Comparison of ENCODE assay signal across 8 cellular contexts in genomic region chr19:5130371-5131030, GRCh38.
A peak's percentile ranks its signal among the peaks of the same experiment; 100 is the strongest.
DNase-seq lines count a peak whose midpoint lies in the region; ATAC-seq and TF ChIP-seq lines count a peak whose summit lies in the region.

No MANE protein-coding gene starts in this region.

- DNase-seq in activated effector memory CD4-positive, alpha-beta T cell treated with Interleukin-2 at 50 U/mL for 16 hours, result peak; percentile 9
- peak; percentile 21 to 49 for DNase-seq in stimulated activated CD4-positive, alpha-beta T cell treated with anti-CD3 and anti-CD28 coated beads, Interleukin-4, amount 100 ng/mL, for 4 hours
- DNase-seq in HCEC 1CT, result no peak
- no peak for DNase-seq in NCI-H1436 (lab: John Stamatoyannopoulos, UW)
- no peak for DNase-seq in left lung
- no peak for DNase-seq in Right ventricle myocardium superior

- no peak overlapping the region for H3K4me3 ChIP-seq in left lung

- no peaks in the 10 kb centered on the region for H3K27me3 ChIP-seq in left lung

- peaks cover 0 to 19% of the 10 kb centered on the region in 2 donors for H3K4me1 ChIP-seq in left lung

- no peak for TF ChIP-seq CTCF in left lung (IDR thresholded peaks at IDR 0.05)

- ATAC-seq in GM19452 (IDR thresholded peaks at IDR 0.05; ENCODE audit: unreplicated experiment), result peak; percentile 49
- ATAC-seq in HG03565 (IDR thresholded peaks at IDR 0.05; ENCODE audit: unreplicated experiment), result peak; percentile 45
- ATAC-seq in left lung, result no peak
- ATAC-seq in Right ventricle myocardium superior (ENCODE audit: poor library complexity), result no peak

- H3K9me3 ChIP-seq in left lung, result no peaks in the 10 kb centered on the region

- intact Hi-C loops in left lung (cut with DNase I), result no loop called here
- intact Hi-C loops in Right ventricle myocardium superior (cut with DNase I), result no loop called here

- peaks cover 0 to 48% of the 10 kb centered on the region in 2 donors for H3K36me3 ChIP-seq in left lung

- no peak overlapping the region for H3K27ac ChIP-seq in left lung

Comparison
In these comparisons a context has a peak if more than half of its experiments do, and no peak if none do; other contexts are left out.
1. ATAC-seq: peak in GM19452 (single experiment) and HG03565 (single experiment); none in left lung (single experiment) and Right ventricle myocardium superior (single experiment).
2. DNase-seq: peak in activated effector memory CD4-positive, alpha-beta T cell treated with Interleukin-2 at 50 U/mL for 16 hours (single experiment) and stimulated activated CD4-positive, alpha-beta T cell treated with anti-CD3 and anti-CD28 coated beads, Interleukin-4, amount 100 ng/mL, for 4 hours (2 of 2); none in HCEC 1CT (single experiment), NCI-H1436 (single experiment), left lung (0 of 2) and Right ventricle myocardium superior (single experiment).